In genomic region chr14:21101802-21102413, GRCh38 we compare ENCODE assay signal across 16 cellular contexts. TPM values are rescaled to one million over a fixed set of nuclear protein-coding genes. Genes with fewer than 3 reads are reported as not detected.
DNase-seq lines count a peak whose midpoint lies in the region; ATAC-seq and TF ChIP-seq lines count a peak whose summit lies in the region.
"Had no signal": no experiment of that assay in that cellular context is flagged by ENCODE, and none has a peak within 500 bp of the region (broad histone marks: within the 10 kb centered on the region; RNA-seq: fewer than 3 reads in every experiment).

No MANE protein-coding gene starts in this region.

- peaks cover 14% of the 10 kb centered on the region for H3K27me3 Mint-ChIP-seq in T-helper 1 cell treated with Interleukin-12 subunit alpha and Interleukin-12 subunit beta and Interleukin-4 antibody, amounts not matched to agents 30 μg/mL and 1 μg/mL, for 36 hours (ENCODE audit: low read depth)
- no peaks in the 10 kb centered on the region for H3K27me3 Mint-ChIP-seq in dendritic cell treated with granulocyte-macrophage colony-stimulating factor and Interleukin-4, amounts not matched to agents 40 ng/mL and 50 ng/mL, for 4 days
- peaks cover 8% of the 10 kb centered on the region for H3K27me3 Mint-ChIP-seq in neural progenitor cell (ENCODE audit: insufficient read depth, low read depth)

- peak overlapping the region; percentile 81 for H3K27ac Mint-ChIP-seq in T-helper 1 cell treated with Interleukin-12 subunit alpha and Interleukin-12 subunit beta and Interleukin-4 antibody, amounts not matched to agents 30 μg/mL and 1 μg/mL, for 36 hours
- peak overlapping the region; percentile 20 for H3K27ac Mint-ChIP-seq in dendritic cell treated with granulocyte-macrophage colony-stimulating factor and Interleukin-4, amounts not matched to agents 40 ng/mL and 50 ng/mL, for 4 days
- peak overlapping the region; percentile 76 for H3K27ac Mint-ChIP-seq in neural progenitor cell

- H3K27me3 ChIP-seq in neural progenitor cell, result no peaks in the 10 kb centered on the region
- H3K27me3 ChIP-seq: vagina had no signal

- peaks cover 52% of the 10 kb centered on the region for H3F3A ChIP-seq in neural progenitor cell (ENCODE audit: low read depth)

- H3K36me3 ChIP-seq in OCI-LY7 (ENCODE audit: insufficient read depth, low read length), result no peaks in the 10 kb centered on the region
- H3K36me3 ChIP-seq in neural progenitor cell, result no peaks in the 10 kb centered on the region
- H3K36me3 ChIP-seq: lower lobe of right lung, vagina had no signal

- intact Hi-C loops in OCI-LY7 (cut with micrococcal nuclease; ENCODE audit: unreplicated experiment), result loop anchor here (10.0 kb wide), 1 partner anchor 417 kb away; the partner anchor contains the start of genes ANG and RNASE4
- intact Hi-C loops in dendritic cell treated with granulocyte-macrophage colony-stimulating factor and Interleukin-4, amounts not matched to agents 40 ng/mL and 50 ng/mL, for 4 days (cut with micrococcal nuclease), result no loop called here

- H3K4me2 ChIP-seq in OCI-LY7 (ENCODE audit: low read length) (peak overlapping the region; percentile 92), neural progenitor cell (peak overlapping the region; percentile 89)

- H3K4me1 ChIP-seq in OCI-LY7 (ENCODE audit: insufficient read depth, low read length, poor library complexity, severe bottlenecking) (peaks cover 49% of the 10 kb centered on the region), neural progenitor cell (peaks cover 41% of the 10 kb centered on the region)

- H3K4me3 Mint-ChIP-seq in T-helper 1 cell treated with Interleukin-12 subunit alpha and Interleukin-12 subunit beta and Interleukin-4 antibody, amounts not matched to agents 30 μg/mL and 1 μg/mL, for 36 hours, result peak overlapping the region; percentile 94
- H3K4me3 Mint-ChIP-seq in dendritic cell treated with granulocyte-macrophage colony-stimulating factor and Interleukin-4, amounts not matched to agents 40 ng/mL and 50 ng/mL, for 4 days, result no peak overlapping the region
- H3K4me3 Mint-ChIP-seq in neural progenitor cell, result peak overlapping the region; percentile 86

- no peak overlapping the region for H3K9ac ChIP-seq in neural progenitor cell

- no peaks in the 10 kb centered on the region for H4K20me1 ChIP-seq in OCI-LY7 (ENCODE audit: insufficient read depth, low read length)
- H4K20me1 ChIP-seq in neural progenitor cell (ENCODE audit: low read depth), result peaks cover 2% of the 10 kb centered on the region

- H3K79me2 ChIP-seq in OCI-LY7 (ENCODE audit: insufficient read depth, low read depth, low read length) (no peaks in the 10 kb centered on the region), neural progenitor cell (ENCODE audit: low read depth) (peaks cover 55% of the 10 kb centered on the region)

- no peak overlapping the region for H3K27ac ChIP-seq in OCI-LY7 (ENCODE audit: low read depth, low read length, poor library complexity, severe bottlenecking)
- no peak overlapping the region for H3K27ac ChIP-seq in neural progenitor cell
- H3K27ac ChIP-seq: lower lobe of right lung had no signal

- DNase-seq in T-helper 1 cell (no peak), OCI-LY7 (ENCODE audit: low spot score) (no peak), neural progenitor cell (ENCODE audit: low spot score) (no peak), NCI-H1436 (lab: John Stamatoyannopoulos, UW) (no peak), mucosa of gallbladder (ENCODE audit: low spot score) (no peak)
- DNase-seq: GDM1, lower lobe of right lung, NCI-H1092 treated with DMSO at 0.1 percent for 48 hours, SW 1271 had no signal

- TF ChIP-seq CTCF in OCI-LY7 (conservative IDR thresholded peaks at IDR 0.05; ENCODE audit: low read length) (no peak), neural progenitor cell (IDR thresholded peaks at IDR 0.05) (no peak)

- H3K9me2 ChIP-seq in OCI-LY7 (ENCODE audit: insufficient read depth, low read length), result no peaks in the 10 kb centered on the region

- no peak for ATAC-seq in GM21619 (IDR thresholded peaks at IDR 0.05; ENCODE audit: unreplicated experiment)
- ATAC-seq: lower lobe of right lung had no signal

- POLR2A ChIA-PET in OCI-LY7 (lab: Charles Lee), result interaction anchor here (3.3 kb wide), 1 partner anchor 31 kb away, joined by 31 read pairs; the partner anchor contains the start of gene ARHGEF40

- no peaks in the 10 kb centered on the region for H3K36me3 Mint-ChIP-seq in T-helper 1 cell treated with Interleukin-12 subunit alpha and Interleukin-12 subunit beta and Interleukin-4 antibody, amounts not matched to agents 30 μg/mL and 1 μg/mL, for 36 hours (ENCODE audit: low read depth)
- H3K36me3 Mint-ChIP-seq in dendritic cell treated with granulocyte-macrophage colony-stimulating factor and Interleukin-4, amounts not matched to agents 40 ng/mL and 50 ng/mL, for 4 days (ENCODE audit: low read depth), result no peaks in the 10 kb centered on the region
- H3K36me3 Mint-ChIP-seq in neural progenitor cell, result no peaks in the 10 kb centered on the region

- H3K9me3 ChIP-seq in OCI-LY7 (ENCODE audit: low read length), result no peaks in the 10 kb centered on the region
- H3K9me3 ChIP-seq in neural progenitor cell (ENCODE audit: low read depth), result no peaks in the 10 kb centered on the region
- H3K9me3 ChIP-seq: lower lobe of right lung, vagina had no signal

- H2AFZ ChIP-seq in OCI-LY7 (ENCODE audit: low read length) (no peak overlapping the region), neural progenitor cell (replicated peaks) (no peak overlapping the region)

- BruUV-seq in OCI-LY7 (replicated peaks; lab: Mats Ljungman, UMichigan), result no TSS peak

- H3K9me3 Mint-ChIP-seq in T-helper 1 cell treated with Interleukin-12 subunit alpha and Interleukin-12 subunit beta and Interleukin-4 antibody, amounts not matched to agents 30 μg/mL and 1 μg/mL, for 36 hours, result no peaks in the 10 kb centered on the region
- no peaks in the 10 kb centered on the region for H3K9me3 Mint-ChIP-seq in dendritic cell treated with granulocyte-macrophage colony-stimulating factor and Interleukin-4, amounts not matched to agents 40 ng/mL and 50 ng/mL, for 4 days
- peaks cover 2% of the 10 kb centered on the region for H3K9me3 Mint-ChIP-seq in neural progenitor cell

- H3K4me1 Mint-ChIP-seq in T-helper 1 cell treated with Interleukin-12 subunit alpha and Interleukin-12 subunit beta and Interleukin-4 antibody, amounts not matched to agents 30 μg/mL and 1 μg/mL, for 36 hours (ENCODE audit: low read depth), result peaks cover 37% of the 10 kb centered on the region
- H3K4me1 Mint-ChIP-seq in dendritic cell treated with granulocyte-macrophage colony-stimulating factor and Interleukin-4, amounts not matched to agents 40 ng/mL and 50 ng/mL, for 4 days (ENCODE audit: low read depth), result peaks cover 59% of the 10 kb centered on the region
- H3K4me1 Mint-ChIP-seq in neural progenitor cell, result peaks cover 67% of the 10 kb centered on the region

- CTCF ChIA-PET in OCI-LY7 (lab: Charles Lee; ENCODE audit: unreplicated experiment), result interaction anchor here (0.7 to 1.7 kb wide), 3 partner anchors 15 to 375 kb away, joined by 3 to 4 read pairs (median 3); partner anchors contain the start of gene TOX4

- H3K4me3 ChIP-seq in OCI-LY7 (ENCODE audit: low read depth, low read length, poor library complexity, severe bottlenecking) (peak overlapping the region; percentile 85), neural progenitor cell (peak overlapping the region; percentile 61)
- H3K4me3 ChIP-seq: lower lobe of right lung, vagina had no signal

RNA-seq across cellular contexts. Expression of gene TMEM253, which starts 1.0 kb away (rescaled TPM):
- total RNA-seq in OCI-LY7 (2014; rRNA removed; shearing (Covaris generic)), result 1.2 TPM in 1 of 2 replicates, not detected in the other
- total RNA-seq in OCI-LY7 (2022), result 0.88 and 0.89 TPM in 2 replicates
- 0.22 and 1.3 TPM in 2 replicates for total RNA-seq in neural progenitor cell (ENCODE audit: low replicate concordance)
- 4.3 TPM for total RNA-seq in mucosa of gallbladder
- total RNA-seq: frontal cortex, vagina had no signal

RNA-seq across cellular contexts. Expression of gene ZNF219, which starts 3.5 kb away (rescaled TPM):
- total RNA-seq in OCI-LY7 (2014; rRNA removed; shearing (Covaris generic)), result 5.2 and 9.8 TPM in 2 replicates
- total RNA-seq in OCI-LY7 (2022) (13.2 and 15.5 TPM in 2 replicates), neural progenitor cell (ENCODE audit: low replicate concordance) (46.2 and 231 TPM in 2 replicates), mucosa of gallbladder (57.5 TPM)

RNA-seq across cellular contexts. Expression of gene ARHGEF40, which starts 31.8 kb away (rescaled TPM):
- total RNA-seq in OCI-LY7 (2014; rRNA removed; shearing (Covaris generic)), result 1.3 and 4.3 TPM in 2 replicates
- total RNA-seq in OCI-LY7 (2022) (2.0 TPM in 2 replicates), neural progenitor cell (ENCODE audit: low replicate concordance) (15.0 and 46.0 TPM in 2 replicates), mucosa of gallbladder (124 TPM)

RNA-seq across cellular contexts. Expression of gene RNASE8, which starts 44.3 kb away (rescaled TPM):
- not detected in 2 replicates for total RNA-seq in OCI-LY7 (2014; rRNA removed; shearing (Covaris generic))
- total RNA-seq in OCI-LY7 (2022), result not detected in 2 replicates
- total RNA-seq in neural progenitor cell (ENCODE audit: low replicate concordance), result not detected in 2 replicates
- total RNA-seq in mucosa of gallbladder, result not detected
- total RNA-seq: chondrocyte, frontal cortex, H4, lower lobe of right lung, vagina had no signal

RNA-seq across cellular contexts. Expression of gene OR5AU1, which starts 54.0 kb away (rescaled TPM):
- not detected in 2 replicates for total RNA-seq in OCI-LY7 (2014; rRNA removed; shearing (Covaris generic))
- not detected in 2 replicates for total RNA-seq in OCI-LY7 (2022)
- under 0.01 TPM in 1 of 2 replicates, not detected in the other for total RNA-seq in neural progenitor cell (ENCODE audit: low replicate concordance)
- total RNA-seq in mucosa of gallbladder, result not detected
- total RNA-seq: chondrocyte, frontal cortex, H4, lower lobe of right lung, vagina had no signal

Comparison
In these comparisons a context has a peak if more than half of its experiments do, and no peak if none do; other contexts are left out.
1. H3K27ac Mint-ChIP-seq: peak in every context shown above with its lines; median percentile 81 in T-helper 1 cell treated with Interleukin-12 subunit alpha and Interleukin-12 subunit beta and Interleukin-4 antibody, amounts not matched to agents 30 μg/mL and 1 μg/mL, for 36 hours; 76 in neural progenitor cell; 20 in dendritic cell treated with granulocyte-macrophage colony-stimulating factor and Interleukin-4, amounts not matched to agents 40 ng/mL and 50 ng/mL, for 4 days.